9 cellular contexts compared by ENCODE assay signal in genomic region chr1:2298685-2299673, GRCh38.
DNase-seq lines count a peak whose midpoint lies in the region; ATAC-seq and TF ChIP-seq lines count a peak whose summit lies in the region.
"Had no signal": no experiment of that assay in that cellular context is flagged by ENCODE, and none has a peak within 500 bp of the region (broad histone marks: within the 10 kb centered on the region; RNA-seq: fewer than 3 reads in every experiment).

No MANE protein-coding gene starts in this region.

- intact Hi-C loops in dendritic cell treated with granulocyte-macrophage colony-stimulating factor and Interleukin-4, amounts not matched to agents 40 ng/mL and 50 ng/mL, for 4 days (cut with micrococcal nuclease) = no loop called here
- intact Hi-C loops in vagina (cut with DNase I) = no loop called here

- peaks cover 5% of the 10 kb centered on the region for H3K36me3 Mint-ChIP-seq in activated naive CD4-positive, alpha-beta T cell treated with anti-CD3 and anti-CD28 coated beads, Interleukin-2, amount 50 U/mL, for 24 hours
- H3K36me3 Mint-ChIP-seq in dendritic cell treated with granulocyte-macrophage colony-stimulating factor and Interleukin-4, amounts not matched to agents 40 ng/mL and 50 ng/mL, for 4 days (ENCODE audit: low read depth) = peaks cover 62% of the 10 kb centered on the region
- no peaks in the 10 kb centered on the region for H3K36me3 Mint-ChIP-seq in naive B cell

- no peaks in the 10 kb centered on the region for H3K9me3 Mint-ChIP-seq in activated naive CD4-positive, alpha-beta T cell treated with anti-CD3 and anti-CD28 coated beads, Interleukin-2, amount 50 U/mL, for 24 hours
- no peaks in the 10 kb centered on the region for H3K9me3 Mint-ChIP-seq in dendritic cell treated with granulocyte-macrophage colony-stimulating factor and Interleukin-4, amounts not matched to agents 40 ng/mL and 50 ng/mL, for 4 days
- H3K9me3 Mint-ChIP-seq in naive B cell = no peaks in the 10 kb centered on the region

- no peaks in the 10 kb centered on the region for H3K27me3 Mint-ChIP-seq in activated naive CD4-positive, alpha-beta T cell treated with anti-CD3 and anti-CD28 coated beads, Interleukin-2, amount 50 U/mL, for 24 hours
- peaks cover 1% of the 10 kb centered on the region for H3K27me3 Mint-ChIP-seq in dendritic cell treated with granulocyte-macrophage colony-stimulating factor and Interleukin-4, amounts not matched to agents 40 ng/mL and 50 ng/mL, for 4 days
- no peaks in the 10 kb centered on the region for H3K27me3 Mint-ChIP-seq in naive B cell

- peak overlapping the region; percentile 42 for H3K4me3 Mint-ChIP-seq in activated naive CD4-positive, alpha-beta T cell treated with anti-CD3 and anti-CD28 coated beads, Interleukin-2, amount 50 U/mL, for 24 hours
- H3K4me3 Mint-ChIP-seq in dendritic cell treated with granulocyte-macrophage colony-stimulating factor and Interleukin-4, amounts not matched to agents 40 ng/mL and 50 ng/mL, for 4 days = peak overlapping the region; percentile 73
- H3K4me3 Mint-ChIP-seq in naive B cell = peak overlapping the region; percentile 47 to 94 (median 84)

- H3K4me1 ChIP-seq in vagina = peaks cover 72% of the 10 kb centered on the region

- H3K27ac Mint-ChIP-seq in activated naive CD4-positive, alpha-beta T cell treated with anti-CD3 and anti-CD28 coated beads, Interleukin-2, amount 50 U/mL, for 24 hours = peak overlapping the region; percentile 81
- H3K27ac Mint-ChIP-seq in dendritic cell treated with granulocyte-macrophage colony-stimulating factor and Interleukin-4, amounts not matched to agents 40 ng/mL and 50 ng/mL, for 4 days = peak overlapping the region; percentile 91
- peak overlapping the region; percentile 95 to 100 (median 100) for H3K27ac Mint-ChIP-seq in naive B cell

- H3K4me1 Mint-ChIP-seq in activated naive CD4-positive, alpha-beta T cell treated with anti-CD3 and anti-CD28 coated beads, Interleukin-2, amount 50 U/mL, for 24 hours = peaks cover 72% of the 10 kb centered on the region
- H3K4me1 Mint-ChIP-seq in dendritic cell treated with granulocyte-macrophage colony-stimulating factor and Interleukin-4, amounts not matched to agents 40 ng/mL and 50 ng/mL, for 4 days (ENCODE audit: low read depth) = peaks cover 97% of the 10 kb centered on the region
- H3K4me1 Mint-ChIP-seq in naive B cell = peaks cover 24 to 71% (median 61%) of the 10 kb centered on the region in 3 donors

- H3K9me3 ChIP-seq in vagina = no peaks in the 10 kb centered on the region

- ATAC-seq in naive B cell (ENCODE audit: low read depth in 2 of 2) = no peak
- no peak for ATAC-seq in GM19397 (IDR thresholded peaks at IDR 0.05; ENCODE audit: unreplicated experiment)
- no peak for ATAC-seq in activated CD4-positive, CD25-positive, alpha-beta regulatory T cell treated with anti-CD3 and anti-CD28 coated beads, Interleukin-2, amount 50 U/mL, for 24 hours

- peak overlapping the region; percentile 73 for H3K27ac ChIP-seq in vagina

- peaks cover 0 to 10% of the 10 kb centered on the region in 2 donors for H3K36me3 ChIP-seq in vagina

- no peak for TF ChIP-seq CTCF in vagina (IDR thresholded peaks at IDR 0.05)

- no peak for TF ChIP-seq POLR2A in vagina (IDR thresholded peaks at IDR 0.05)

- no peaks in the 10 kb centered on the region for H3K27me3 ChIP-seq in vagina

- no peak for DNase-seq in activated naive CD4-positive, alpha-beta T cell (lab: John Stamatoyannopoulos, UW)
- no peak for DNase-seq in naive B cell
- no peak for DNase-seq in vagina (ENCODE audit: extremely low spot score in 2 of 2)
- no peak for DNase-seq in activated effector memory CD4-positive, alpha-beta T cell treated with Interleukin-2 at 50 U/mL for 16 hours
- DNase-seq: NCI-H1092 had no signal

- peak overlapping the region in 1 of 2 donors; percentile 44 for H3K4me3 ChIP-seq in vagina
